In the genomic region with DNA sequence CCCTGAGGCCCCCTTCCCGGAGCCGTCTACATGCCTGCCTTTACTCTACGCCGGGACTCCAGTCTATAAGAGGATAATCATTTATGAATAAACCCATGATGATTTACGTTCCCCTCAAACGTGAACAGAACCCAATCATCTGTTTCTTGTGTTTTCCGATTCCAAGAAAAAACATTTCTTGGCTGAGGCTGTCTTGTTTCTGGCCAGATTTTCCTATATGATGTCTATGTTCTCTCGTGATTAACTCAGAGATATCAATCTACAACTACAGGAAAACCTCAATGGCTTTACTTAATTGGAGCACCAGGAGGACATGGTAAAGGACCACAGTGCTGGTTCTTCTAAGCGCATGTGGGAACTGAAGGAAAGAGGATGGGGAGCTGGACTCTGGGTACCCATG, we compare ENCODE assay signal across 17 cellular contexts. TPM values are rescaled to one million over a fixed set of nuclear protein-coding genes. Genes with fewer than 3 reads are reported as not detected.
DNase-seq lines count a peak whose midpoint lies in the region; ATAC-seq, FAIRE-seq and TF ChIP-seq lines count a peak whose summit lies in the region.
"Had no signal": no experiment of that assay in that cellular context is flagged by ENCODE, and none has a peak within 500 bp of the region (broad histone marks: within the 10 kb centered on the region; RNA-seq: fewer than 3 reads in every experiment).

No MANE protein-coding gene starts in this region.

- H3K27ac ChIP-seq in WERI-Rb-1 (peak overlapping the region; percentile 67; the same call in 1 of the 2 replicates), lower lobe of right lung (peak overlapping the region; percentile 67), small intestine (ENCODE audit: low read depth in 1 of 2, low read length in 1 of 2) (peak overlapping the region; percentile 71 to 89)

- no peaks in the 10 kb centered on the region for H3K9me3 ChIP-seq in WERI-Rb-1 (ENCODE audit: severe bottlenecking)
- H3K9me3 ChIP-seq in lower lobe of right lung, result no peaks in the 10 kb centered on the region
- no peaks in the 10 kb centered on the region for H3K9me3 ChIP-seq in small intestine (ENCODE audit: control insufficient read depth, low read depth)
- no peaks in the 10 kb centered on the region for H3K9me3 ChIP-seq in mucosa of descending colon

- intact Hi-C loops in lower lobe of right lung (cut with DNase I) (no loop called here), mucosa of descending colon (cut with DNase I, micrococcal nuclease) (no loop called here)

- H3K36me3 ChIP-seq in WERI-Rb-1, result no peaks in the 10 kb centered on the region
- H3K36me3 ChIP-seq in lower lobe of right lung, result no peaks in the 10 kb centered on the region
- no peaks in the 10 kb centered on the region for H3K36me3 ChIP-seq in small intestine (ENCODE audit: control insufficient read depth in 2 of 2, insufficient read depth in 2 of 2, low read length in 2 of 2)
- H3K36me3 ChIP-seq in mucosa of descending colon (ENCODE audit: low read depth), result no peaks in the 10 kb centered on the region

- DNase-seq in WERI-Rb-1, result no peak
- DNase-seq in dermis blood vessel endothelial cell, result peak; percentile 23
- no peak for DNase-seq in lower lobe of right lung
- DNase-seq in small intestine, result no peak
- DNase-seq in NCI-H1048 (lab: John Stamatoyannopoulos, UW), result no peak
- DNase-seq in mucosa of descending colon, result no peak
- DNase-seq: activated CD4-positive, alpha-beta T cell treated with anti-CD3 and anti-CD28 coated beads, Interleukin-2, amount 10 ng/mL, durations not matched to agents 7 days and 5 days; activated naive CD4-positive, alpha-beta T cell; HFFc6; naive B cell; NCI-H1694; NCI-H226; stimulated activated naive CD8-positive, alpha-beta T cell treated with anti-CD3 and anti-CD28 coated beads, Interleukin-15, amount 100 ng/mL, for 72 hours; SW 1271 had no signal

- TF ChIP-seq CTCF in WERI-Rb-1 (IDR thresholded peaks at IDR 0.05; ENCODE audit: low read depth, low read length), result no peak
- no peak for TF ChIP-seq CTCF in lower lobe of right lung (IDR thresholded peaks at IDR 0.05)
- no peak for TF ChIP-seq CTCF in mucosa of descending colon (IDR thresholded peaks at IDR 0.05)

- no peak for FAIRE-seq in small intestine (lab: Jason Lieb, UNC)
- FAIRE-seq: TTC549 had no signal

- H3K4me3 ChIP-seq in WERI-Rb-1 (ENCODE audit: low read depth, low read length) (peak overlapping the region; percentile 37; the same call in 1 of the 2 replicates), lower lobe of right lung (no peak overlapping the region), small intestine (ENCODE audit: low read depth in 1 of 2, low read length in 2 of 2) (no peak overlapping the region), mucosa of descending colon (no peak overlapping the region)

- H3K4me1 ChIP-seq in lower lobe of right lung, result peaks cover 57% of the 10 kb centered on the region
- H3K4me1 ChIP-seq in small intestine (ENCODE audit: control insufficient read depth in 2 of 2, insufficient read depth in 1 of 2, low read depth in 1 of 2, low read length in 1 of 2), result peaks cover 9 to 23% of the 10 kb centered on the region in 2 donors
- peaks cover 31% of the 10 kb centered on the region for H3K4me1 ChIP-seq in mucosa of descending colon (ENCODE audit: low read depth)

- ATAC-seq in lower lobe of right lung (no peak), HG03442 (IDR thresholded peaks at IDR 0.05; ENCODE audit: unreplicated experiment) (no peak), HG03432 (IDR thresholded peaks at IDR 0.05; ENCODE audit: unreplicated experiment) (no peak), mucosa of descending colon (no peak)
- ATAC-seq: stimulated activated naive CD8-positive, alpha-beta T cell treated with anti-CD3 and anti-CD28 coated beads, Interleukin-15, amount 100 ng/mL, for 72 hours had no signal

- H3K27me3 ChIP-seq in WERI-Rb-1 (ENCODE audit: insufficient read depth, low read depth, severe bottlenecking) (no peaks in the 10 kb centered on the region), lower lobe of right lung (ENCODE audit: low read depth) (no peaks in the 10 kb centered on the region), small intestine (ENCODE audit: control insufficient read depth in 2 of 2, insufficient read depth in 2 of 2, low read length in 2 of 2) (no peaks in the 10 kb centered on the region)

- 16 to 33% (median 33%) methylated on average over 9 of the region's 9 CpGs for WGBS in small intestine, 3 donors

RNA-seq across cellular contexts. Expression of a gene that starts 22.3 kb away (rescaled TPM):
- total RNA-seq in dermis blood vessel endothelial cell (31.8 and 45.9 TPM in 2 replicates), lower lobe of right lung (22.9 TPM), mucosa of descending colon (10 to 100 TPM; 44.4 to 55.2 (median 50.7) TPM)
- 10 to 100 TPM; 23.6 to 38.9 (median 31.6) TPM for polyA plus RNA-seq in small intestine
